In genomic region chr3:165532851-165533250, GRCh38 we compare ENCODE assay signal across 25 cellular contexts.
"Had no signal": no experiment of that assay in that cellular context is flagged by ENCODE, and none has a peak within 500 bp of the region (broad histone marks: within the 10 kb centered on the region; RNA-seq: fewer than 3 reads in every experiment).

No MANE protein-coding gene starts in this region.

- H3K4me1 ChIP-seq: gastroesophageal sphincter, heart right ventricle, left ventricle myocardium inferior, prostate gland, right atrium auricular region, tibial nerve had no signal

- H3K36me3 Mint-ChIP-seq: activated CD8-positive, alpha-beta memory T cell treated with anti-CD3 and anti-CD28 coated beads, Interleukin-2, amount 10 ng/mL, durations not matched to agents 7 days and 5 days; activated naive CD8-positive, alpha-beta T cell treated with anti-CD3 and anti-CD28 coated beads, Interleukin-2, amount 10 ng/mL, durations not matched to agents 7 days and 5 days; immature natural killer cell; naive B cell had no signal

- H3K4me3 ChIP-seq: gastroesophageal sphincter, heart right ventricle, left ventricle myocardium inferior, mucosa of descending colon, prostate gland, right atrium auricular region, tibial nerve had no signal

- H3K36me3 ChIP-seq: brain microvascular endothelial cell, gastroesophageal sphincter, heart right ventricle, left ventricle myocardium inferior, prostate gland, right atrium auricular region, tibial nerve had no signal

- H3K27me3 ChIP-seq: brain microvascular endothelial cell, gastroesophageal sphincter, heart right ventricle, right atrium auricular region, tibial nerve had no signal

- H3K27ac ChIP-seq: brain microvascular endothelial cell, gastroesophageal sphincter, heart right ventricle, left ventricle myocardium inferior, prostate gland, right atrium auricular region, tibial nerve had no signal

- DNase-seq: activated CD4-positive, alpha-beta memory T cell treated with anti-CD3 and anti-CD28 coated beads, Interleukin-2, amount 10 ng/mL, durations not matched to agents 7 days and 5 days; activated CD4-positive, alpha-beta T cell treated with anti-CD3 and anti-CD28 coated beads for 4 hours; activated CD8-positive, alpha-beta memory T cell treated with anti-CD3 and anti-CD28 coated beads, Interleukin-2, amount 10 ng/mL, durations not matched to agents 7 days and 5 days; activated naive CD4-positive, alpha-beta T cell; activated naive CD8-positive, alpha-beta T cell treated with anti-CD3 and anti-CD28 coated beads, Interleukin-2, amount 10 ng/mL, durations not matched to agents 7 days and 5 days; brain microvascular endothelial cell; central memory CD4-positive, alpha-beta T cell; cortex of kidney; heart right ventricle; immature natural killer cell; kidney glomerular epithelial cell; left ventricle myocardium inferior; mucosa of descending colon; naive B cell; stimulated activated CD4-positive, alpha-beta T cell treated with anti-CD3 and anti-CD28 coated beads, Interleukin-12 subunit alpha, Interleukin-12 subunit beta, amount 100 ng/mL, for 4 hours; stimulated activated CD4-positive, alpha-beta T cell treated with anti-CD3 and anti-CD28 coated beads, Interleukin-1b, Interleukin-23, amount 100 ng/mL, for 48 hours; stimulated activated CD8-positive, alpha-beta memory T cell treated with anti-CD3 and anti-CD28 coated beads, Interleukin-4, amount 100 ng/mL, for 48 hours; stimulated activated naive CD4-positive, alpha-beta T cell had no signal

- ATAC-seq: activated CD8-positive, alpha-beta memory T cell treated with anti-CD3 and anti-CD28 coated beads, Interleukin-2, amount 10 ng/mL, durations not matched to agents 7 days and 5 days; activated T-helper 17 cell treated with anti-CD3 and anti-CD28 coated beads, Interleukin-2, amount 50 U/mL, for 72 hours; esophagus mucosa; gastroesophageal sphincter; heart right ventricle; mucosa of descending colon had no signal

- H3K4me3 Mint-ChIP-seq: activated CD4-positive, alpha-beta memory T cell treated with anti-CD3 and anti-CD28 coated beads, Interleukin-2, amount 10 ng/mL, durations not matched to agents 7 days and 5 days; activated CD8-positive, alpha-beta memory T cell treated with anti-CD3 and anti-CD28 coated beads, Interleukin-2, amount 10 ng/mL, durations not matched to agents 7 days and 5 days; activated naive CD8-positive, alpha-beta T cell treated with anti-CD3 and anti-CD28 coated beads, Interleukin-2, amount 10 ng/mL, durations not matched to agents 7 days and 5 days; activated T-helper 17 cell treated with anti-CD3 and anti-CD28 coated beads, Interleukin-2, amount 50 U/mL, for 72 hours; immature natural killer cell; naive B cell; neural crest cell had no signal

- H3K4me1 Mint-ChIP-seq: activated CD4-positive, alpha-beta memory T cell treated with anti-CD3 and anti-CD28 coated beads, Interleukin-2, amount 10 ng/mL, durations not matched to agents 7 days and 5 days; activated CD8-positive, alpha-beta memory T cell treated with anti-CD3 and anti-CD28 coated beads, Interleukin-2, amount 10 ng/mL, durations not matched to agents 7 days and 5 days; activated naive CD8-positive, alpha-beta T cell treated with anti-CD3 and anti-CD28 coated beads, Interleukin-2, amount 10 ng/mL, durations not matched to agents 7 days and 5 days; activated T-helper 17 cell treated with anti-CD3 and anti-CD28 coated beads, Interleukin-2, amount 50 U/mL, for 72 hours; immature natural killer cell; naive B cell; neural crest cell had no signal

- H3K27ac Mint-ChIP-seq: activated CD4-positive, alpha-beta memory T cell treated with anti-CD3 and anti-CD28 coated beads, Interleukin-2, amount 10 ng/mL, durations not matched to agents 7 days and 5 days; activated CD8-positive, alpha-beta memory T cell treated with anti-CD3 and anti-CD28 coated beads, Interleukin-2, amount 10 ng/mL, durations not matched to agents 7 days and 5 days; activated naive CD8-positive, alpha-beta T cell treated with anti-CD3 and anti-CD28 coated beads, Interleukin-2, amount 10 ng/mL, durations not matched to agents 7 days and 5 days; activated T-helper 17 cell treated with anti-CD3 and anti-CD28 coated beads, Interleukin-2, amount 50 U/mL, for 72 hours; immature natural killer cell; naive B cell had no signal

- H3K27me3 Mint-ChIP-seq: activated CD4-positive, alpha-beta memory T cell treated with anti-CD3 and anti-CD28 coated beads, Interleukin-2, amount 10 ng/mL, durations not matched to agents 7 days and 5 days; activated CD8-positive, alpha-beta memory T cell treated with anti-CD3 and anti-CD28 coated beads, Interleukin-2, amount 10 ng/mL, durations not matched to agents 7 days and 5 days; activated naive CD8-positive, alpha-beta T cell treated with anti-CD3 and anti-CD28 coated beads, Interleukin-2, amount 10 ng/mL, durations not matched to agents 7 days and 5 days; activated T-helper 17 cell treated with anti-CD3 and anti-CD28 coated beads, Interleukin-2, amount 50 U/mL, for 72 hours; naive B cell had no signal

- H3K9me3 ChIP-seq: gastroesophageal sphincter, heart right ventricle, left ventricle myocardium inferior, mucosa of descending colon, prostate gland, right atrium auricular region, tibial nerve had no signal
